Comparison of ENCODE assay signal across 26 cellular contexts in the genomic region with DNA sequence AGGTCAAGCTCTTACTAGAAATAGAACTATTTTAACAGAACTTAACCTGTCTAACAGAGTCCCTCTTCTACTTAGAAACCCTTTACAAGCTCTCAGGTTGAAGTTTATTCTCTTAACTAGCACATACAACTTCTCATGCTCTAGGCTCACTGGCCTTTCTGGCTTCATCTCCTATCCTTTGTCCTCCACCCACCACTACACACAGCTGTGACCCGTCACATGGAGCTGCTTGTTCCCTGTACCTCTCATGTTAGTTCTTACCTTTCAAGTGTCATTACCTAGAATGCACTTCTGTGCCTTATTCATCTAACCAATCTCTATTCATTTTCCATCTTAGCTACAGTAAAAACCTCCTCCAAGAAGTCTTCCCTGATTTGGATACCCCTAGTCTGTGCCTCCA.
DNase-seq lines count a peak whose midpoint lies in the region; ATAC-seq, FAIRE-seq and TF ChIP-seq lines count a peak whose summit lies in the region.
"Had no signal": no experiment of that assay in that cellular context is flagged by ENCODE, and none has a peak within 500 bp of the region (broad histone marks: within the 10 kb centered on the region; RNA-seq: fewer than 3 reads in every experiment).

No MANE protein-coding gene starts in this region.

- intact Hi-C loops in PC-3 (cut with micrococcal nuclease): loop anchor here (5.0 kb wide), 1 partner anchor 109 kb away; no protein-coding TSS in a partner anchor
- intact Hi-C loops in left lung (cut with DNase I): no loop called here

- peak overlapping the region; percentile 67; the same call in 1 of the 2 replicates for H3K9ac ChIP-seq in PC-3 (ENCODE audit: low read length)
- H3K9ac ChIP-seq in H1 (replicated peaks in 1 of 4; ENCODE audit: extremely low read depth in 1 of 4, low read depth in 3 of 4, low read length in 3 of 4): no peak overlapping the region
- H3K9ac ChIP-seq: BLaER1 had no signal

- no peak for FAIRE-seq in H1 (lab: Jason Lieb, UNC)
- FAIRE-seq: A549, GM12878, GM12892, GM18507 had no signal

- H3K36me3 ChIP-seq in PC-3 (ENCODE audit: low read depth, low read length): no peaks in the 10 kb centered on the region
- H3K36me3 ChIP-seq in H1 (ENCODE audit: control insufficient read depth in 2 of 4, insufficient read depth in 4 of 4, low read length in 3 of 4): no peaks in the 10 kb centered on the region
- no peaks in the 10 kb centered on the region for H3K36me3 ChIP-seq in left lung
- H3K36me3 ChIP-seq in MG63: no peaks in the 10 kb centered on the region
- H3K36me3 ChIP-seq: BE2C, BLaER1 had no signal

- H2BK15ac ChIP-seq in H1 (ENCODE audit: low read length): no peak overlapping the region

- BruUV-seq in PC-3 (replicated peaks; lab: Mats Ljungman, UMichigan): no TSS peak

- H3K79me2 ChIP-seq in PC-3 (ENCODE audit: low read length): no peaks in the 10 kb centered on the region
- no peaks in the 10 kb centered on the region for H3K79me2 ChIP-seq in H1 (ENCODE audit: control insufficient read depth in 1 of 2, insufficient read depth in 2 of 2, low read length in 2 of 2)

- H3K27me3 Mint-ChIP-seq in glutamatergic neuron (ENCODE audit: unreplicated experiment): peaks cover 6% of the 10 kb centered on the region

- H3K79me1 ChIP-seq in H1 (ENCODE audit: low read depth, low read length): no peaks in the 10 kb centered on the region

- no peaks in the 10 kb centered on the region for H3K4me1 Mint-ChIP-seq in glutamatergic neuron (ENCODE audit: low read depth, unreplicated experiment)
- H3K4me1 Mint-ChIP-seq: CD8-positive, alpha-beta memory T cell had no signal

- ATAC-seq in PC-3: no peak
- ATAC-seq in left lung: peak; percentile 60
- no peak for ATAC-seq in HG02973 (IDR thresholded peaks at IDR 0.05; ENCODE audit: unreplicated experiment)
- ATAC-seq: A549, GM12878 had no signal

- no peak for TF ChIP-seq EP300 in H1 (IDR thresholded peaks at IDR 0.05; ENCODE audit: borderline replicate concordance in 1 of 2, low read depth in 2 of 2, low read length in 2 of 2)

- no peak overlapping the region for H3K4ac ChIP-seq in H1 (replicated peaks; ENCODE audit: insufficient read length, low read depth, low read length)

- H3K18ac ChIP-seq in H1 (ENCODE audit: extremely low read depth, low read length): no peak overlapping the region

- H3K4me3 Mint-ChIP-seq in glutamatergic neuron (ENCODE audit: unreplicated experiment): no peak overlapping the region
- H3K4me3 Mint-ChIP-seq: CD14-positive monocyte; CD4-positive, alpha-beta memory T cell; CD4-positive, CD25-positive, alpha-beta regulatory T cell had no signal

- TF ChIP-seq CTCF in PC-3 (conservative IDR thresholded peaks at IDR 0.05; ENCODE audit: low read depth, low read length) (no peak), H1 (IDR thresholded peaks at IDR 0.05; ENCODE audit: control extremely low read depth in 1 of 3, insufficient read depth in 1 of 3, low read depth in 1 of 3, low read length in 3 of 3) (no peak), left lung (IDR thresholded peaks at IDR 0.05) (no peak), glutamatergic neuron (IDR thresholded peaks at IDR 0.05; ENCODE audit: partially characterized antibody, unreplicated experiment) (no peak)

- H4K20me1 ChIP-seq in PC-3 (ENCODE audit: low read length): no peaks in the 10 kb centered on the region
- H4K20me1 ChIP-seq in H1 (replicated peaks in 1 of 2; ENCODE audit: control insufficient read depth in 1 of 2, insufficient read depth in 2 of 2, low read length in 2 of 2): no peaks in the 10 kb centered on the region
- H4K20me1 ChIP-seq: BLaER1 had no signal

- H3K23me2 ChIP-seq in H1 (ENCODE audit: low read depth, low read length): peaks cover 1% of the 10 kb centered on the region; the same call in 1 of the 2 replicates

- H3K27ac Mint-ChIP-seq in glutamatergic neuron (ENCODE audit: unreplicated experiment): no peak overlapping the region
- H3K27ac Mint-ChIP-seq: CD14-positive monocyte; CD4-positive, CD25-positive, alpha-beta regulatory T cell; CD8-positive, alpha-beta memory T cell had no signal

- no peak overlapping the region for H3K14ac ChIP-seq in H1 (ENCODE audit: insufficient read length)

- H2BK20ac ChIP-seq in H1 (ENCODE audit: low read length): no peak overlapping the region

- H3K36me3 Mint-ChIP-seq in glutamatergic neuron (ENCODE audit: unreplicated experiment): no peaks in the 10 kb centered on the region
- H3K36me3 Mint-ChIP-seq: CD14-positive monocyte; CD4-positive, alpha-beta memory T cell; CD4-positive, CD25-positive, alpha-beta regulatory T cell; CD8-positive, alpha-beta memory T cell had no signal

- H3F3A ChIP-seq in PC-3 (ENCODE audit: low read length, unreplicated experiment): no peaks in the 10 kb centered on the region

- no peak overlapping the region for H4K8ac ChIP-seq in H1 (ENCODE audit: extremely low read depth, insufficient read depth, low read length)

- no peaks in the 10 kb centered on the region for H3K9me3 Mint-ChIP-seq in glutamatergic neuron (ENCODE audit: unreplicated experiment)
- H3K9me3 Mint-ChIP-seq: CD4-positive, alpha-beta memory T cell had no signal

- H3K4me1 ChIP-seq in PC-3 (ENCODE audit: insufficient read depth, low read length) (peaks cover 37% of the 10 kb centered on the region), H1 (replicated peaks in 1 of 4; ENCODE audit: control insufficient read depth in 3 of 4, insufficient read depth in 4 of 4, low read length in 3 of 4) (no peaks in the 10 kb centered on the region; a peak in 1 of 7 replicates), left lung (no peaks in the 10 kb centered on the region)
- H3K4me1 ChIP-seq: A549, BE2C, BLaER1 had no signal

- TF ChIP-seq RAD21 in H1 (IDR thresholded peaks at IDR 0.05 in 1 of 2, conservative IDR thresholded peaks at IDR 0.05 in 1 of 2; ENCODE audit: low read depth in 2 of 2, low read length in 2 of 2): no peak

- TF ChIP-seq POLR2A in H1 (IDR thresholded peaks at IDR 0.05; ENCODE audit: control extremely low read depth in 1 of 2, low read depth in 2 of 2, low read length in 2 of 2): no peak

- no peaks in the 10 kb centered on the region for H3K9me2 ChIP-seq in PC-3 (replicated peaks; ENCODE audit: low read length)

- no peak overlapping the region for H3K56ac ChIP-seq in H1 (replicated peaks; ENCODE audit: insufficient read length, low read depth, low read length)

- DNase-seq in PC-3: no peak
- DNase-seq in H1 (ENCODE audit: low read depth in 1 of 2, low spot score in 2 of 2): no peak
- peak in 1 of 2 donors; percentile 47 for DNase-seq in left lung
- DNase-seq in glutamatergic neuron: no peak
- no peak for DNase-seq in MG63
- DNase-seq: BE2C; C1 segment of cervical spinal cord; CD4-positive, alpha-beta memory T cell; CD4-positive, CD25-positive, alpha-beta regulatory T cell; CD8-positive, alpha-beta memory T cell; COR-L47; DMS 273 treated with DMSO at 0.1 percent for 48 hours; DMS153; DMS53; DMS79; DND-41; EL; GDM1 had no signal

- H3K27me3 ChIP-seq in PC-3 (ENCODE audit: low read length): no peaks in the 10 kb centered on the region
- no peaks in the 10 kb centered on the region for H3K27me3 ChIP-seq in H1 (replicated peaks in 1 of 4; ENCODE audit: control insufficient read depth in 3 of 4, extremely low read depth in 1 of 4, insufficient read depth in 3 of 4, low read length in 3 of 4)
- no peaks in the 10 kb centered on the region for H3K27me3 ChIP-seq in left lung
- no peaks in the 10 kb centered on the region for H3K27me3 ChIP-seq in MG63
- H3K27me3 ChIP-seq: BE2C, BLaER1 had no signal

- POLR2A ChIA-PET in PC-3 (lab: Charles Lee; ENCODE audit: unreplicated experiment) (no interaction called here), H1 (lab: Charles Lee; ENCODE audit: partially characterized antibody) (no interaction called here)

- H2AFZ ChIP-seq in PC-3 (ENCODE audit: low read length) (no peak overlapping the region), H1 (ENCODE audit: low read length) (peak overlapping the region; percentile 41; the same call in 1 of the 2 replicates)

- CTCF ChIA-PET in PC-3 (lab: Charles Lee) (no interaction called here), H1 (lab: Charles Lee; ENCODE audit: partially characterized antibody) (interaction anchor here (1.1 kb wide), 1 partner anchor 31 kb away, joined by 3 read pairs; no protein-coding TSS in a partner anchor)

- no peak overlapping the region for H3K23ac ChIP-seq in H1 (ENCODE audit: insufficient read length)

- H3K9me3 ChIP-seq in PC-3 (ENCODE audit: low read length) (no peaks in the 10 kb centered on the region), H1 (ENCODE audit: insufficient read depth in 2 of 2, low read depth in 1 of 2, low read length in 1 of 2) (no peaks in the 10 kb centered on the region), left lung (no peaks in the 10 kb centered on the region), MG63 (no peaks in the 10 kb centered on the region)
- H3K9me3 ChIP-seq: A549, BE2C, BLaER1 had no signal

- 91% methylated on average over 1 of the region's 1 CpG; no CpG with 5 or more reads in 1 of the 2 experiments for WGBS in H1 (ENCODE audit: extremely low coverage in 1 of 2, insufficient coverage in 1 of 2, insufficient read length in 1 of 2, insufficient replicate concordance in 2 of 2, low coverage in 1 of 2, low lambda C conversion rate in 2 of 2, missing lambda C conversion rate in 1 of 2), 2 experiments

- no peak overlapping the region for H2BK120ac ChIP-seq in H1 (replicated peaks; ENCODE audit: low read depth, low read length)

- H4K5ac ChIP-seq in H1 (ENCODE audit: insufficient read length, low read depth, low read length): no peak overlapping the region

- H4K91ac ChIP-seq in H1 (replicated peaks; ENCODE audit: insufficient read length, low read length): no peak overlapping the region

- H3K4me3 ChIP-seq in PC-3 (ENCODE audit: low read length): no peak overlapping the region
- no peak overlapping the region for H3K4me3 ChIP-seq in H1 (ENCODE audit: extremely low read depth in 1 of 4, insufficient read depth in 2 of 4, low read depth in 3 of 4, low read length in 4 of 4)
- no peak overlapping the region for H3K4me3 ChIP-seq in left lung
- H3K4me3 ChIP-seq in MG63: no peak overlapping the region
- H3K4me3 ChIP-seq: A549, BLaER1, GM12878 had no signal

- H2AK5ac ChIP-seq in H1 (ENCODE audit: low read depth, low read length): no peak overlapping the region

- no peak overlapping the region for H3K4me2 ChIP-seq in PC-3 (ENCODE audit: low read length)
- no peak overlapping the region for H3K4me2 ChIP-seq in H1 (ENCODE audit: insufficient read depth in 1 of 2, low read depth in 2 of 2, low read length in 2 of 2)
- H3K4me2 ChIP-seq: A549, BLaER1 had no signal

- no peak overlapping the region for H2BK12ac ChIP-seq in H1 (ENCODE audit: low read depth, low read length)

- H2BK5ac ChIP-seq in H1 (ENCODE audit: low read depth, low read length): no peak overlapping the region

- H3K27ac ChIP-seq in PC-3 (ENCODE audit: low read length) (peak overlapping the region; percentile 94), H1 (ENCODE audit: low read depth, low read length) (no peak overlapping the region), left lung (no peak overlapping the region)
- H3K27ac ChIP-seq: 22Rv1, A549, BLaER1 had no signal

TF ChIP-seq in H1, 55 proteins besides CTCF, POLR2A, EP300 and RAD21 (continues in another document):
- TF ChIP-seq ZNF274 (IDR thresholded peaks at IDR 0.05; ENCODE audit: borderline replicate concordance, extremely low read depth, low read length): no peak
- TF ChIP-seq SP2 (IDR thresholded peaks at IDR 0.05; ENCODE audit: low read length): no peak
- TF ChIP-seq JUND (IDR thresholded peaks at IDR 0.05; ENCODE audit: low read length): no peak
- no peak for TF ChIP-seq CBX8 (IDR thresholded peaks at IDR 0.05; ENCODE audit: borderline replicate concordance, low read depth, low read length)
